ENCODE assay signal across 8 cellular contexts in genomic region chrX:48677456-48678030, GRCh38. TPM values are rescaled to one million over a fixed set of nuclear protein-coding genes. Genes with fewer than 3 reads are reported as not detected.
DNase-seq lines count a peak whose midpoint lies in the region; ATAC-seq and TF ChIP-seq lines count a peak whose summit lies in the region.

No MANE protein-coding gene starts in this region.

- H4K20me1 ChIP-seq in SK-N-SH (ENCODE audit: insufficient read depth): no peaks in the 10 kb centered on the region

- H3K4me2 ChIP-seq in SK-N-SH: peak overlapping the region; percentile 77

- ATAC-seq in SK-N-SH treated with all-trans-retinoic acid at 6 μM for 48 hours: no peak

- DNase-seq in SK-N-SH (no peak), spleen (peak; percentile 71), SW480 (ENCODE audit: low spot score) (no peak), GM19238 (ENCODE audit: insufficient read length, low spot score) (no peak), activated gamma-delta T cell (lab: John Stamatoyannopoulos, UW) (no peak)

- POLR2A ChIA-PET in SK-N-SH (lab: Yijun Ruan, JAX): no interaction called here

- H3K9me3 ChIP-seq in SK-N-SH: no peaks in the 10 kb centered on the region
- no peaks in the 10 kb centered on the region for H3K9me3 ChIP-seq in iPS-15b (ENCODE audit: control insufficient read depth, insufficient read depth, low read length)
- H3K9me3 ChIP-seq in spleen: no peaks in the 10 kb centered on the region

- no peak overlapping the region for H3K9ac ChIP-seq in SK-N-SH
- no peak overlapping the region for H3K9ac ChIP-seq in iPS-15b (ENCODE audit: low read depth, low read length)

- H3K4me3 ChIP-seq in SK-N-SH (ENCODE audit: low read depth in 2 of 2, low read length in 1 of 2): peak overlapping the region; percentile 60 to 73
- peak overlapping the region; percentile 72 for H3K4me3 ChIP-seq in WI38 (ENCODE audit: low read depth, low read length)
- peak overlapping the region; percentile 79 for H3K4me3 ChIP-seq in iPS-15b (ENCODE audit: low read depth, low read length)
- H3K4me3 ChIP-seq in spleen: peak overlapping the region in 6 of 8 donors; percentile 48 to 88 (median 62)

- TF ChIP-seq POLR2A in spleen (IDR thresholded peaks at IDR 0.05): no peak

- WGBS in SK-N-SH (ENCODE audit: low lambda C conversion rate): 35% methylated on average over 12 of the region's 12 CpGs
- WGBS in spleen, 5 donors: 59 to 69% (median 68%) methylated on average over 4 to 12 of the region's 12 CpGs

- H3K9me2 ChIP-seq in SK-N-SH: no peaks in the 10 kb centered on the region

- no peak overlapping the region for H2AFZ ChIP-seq in SK-N-SH (ENCODE audit: low read depth)

- CTCF ChIA-PET in SK-N-SH (lab: Yijun Ruan, JAX): interaction anchor here (0.7 kb wide), 1 partner anchor 220 kb away, joined by 5 read pairs; the partner anchor contains the start of genes PQBP1 and TIMM17B

- no peaks in the 10 kb centered on the region for H3K79me2 ChIP-seq in SK-N-SH (ENCODE audit: insufficient read depth)

- H3K27ac ChIP-seq in SK-N-SH (ENCODE audit: low read depth in 2 of 2, low read length in 1 of 2) (no peak overlapping the region), spleen (peak overlapping the region in 5 of 8 donors; percentile 84 to 96 (median 94))

- TF ChIP-seq EP300 in SK-N-SH (IDR thresholded peaks at IDR 0.05; ENCODE audit: borderline replicate concordance in 1 of 2, low read depth in 1 of 2, low read length in 1 of 2): no peak

- H3K4me1 ChIP-seq in SK-N-SH (ENCODE audit: control insufficient read depth in 1 of 2, insufficient read depth in 2 of 2, low read depth in 1 of 2, low read length in 1 of 2) (peaks cover 0 to 7% of the 10 kb centered on the region in 2 experiments; a peak in 1 of 4 replicates), iPS-15b (ENCODE audit: control insufficient read depth, insufficient read depth, low read length) (no peaks in the 10 kb centered on the region), spleen (peaks cover 0 to 55% (median 12%) of the 10 kb centered on the region in 6 donors)

- no peak for TF ChIP-seq RAD21 in SK-N-SH (IDR thresholded peaks at IDR 0.05; ENCODE audit: low read length)

- H3K27me3 ChIP-seq in SK-N-SH (ENCODE audit: insufficient read depth): peaks cover 11% of the 10 kb centered on the region; the same call in 1 of the 2 replicates
- no peaks in the 10 kb centered on the region for H3K27me3 ChIP-seq in iPS-15b (ENCODE audit: control insufficient read depth, insufficient read depth, low read length)
- H3K27me3 ChIP-seq in spleen (replicated peaks in 1 of 7): no peaks in the 10 kb centered on the region

- TF ChIP-seq CTCF in SK-N-SH (IDR thresholded peaks at IDR 0.05) (no peak), WI38 (IDR thresholded peaks at IDR 0.05; ENCODE audit: low read depth, low read length) (no peak), spleen (IDR thresholded peaks at IDR 0.05 in 8 of 11, conservative IDR thresholded peaks at IDR 0.05 in 3 of 11) (no peak)

- intact Hi-C loops in spleen (cut with DNase I; ENCODE audit: low total_unique reads): no loop called here

- H3F3A ChIP-seq in SK-N-SH (replicated peaks; ENCODE audit: insufficient read depth): no peaks in the 10 kb centered on the region

- H3K36me3 ChIP-seq in SK-N-SH (replicated peaks in 1 of 2; ENCODE audit: control insufficient read depth in 1 of 2, insufficient read depth in 2 of 2, low read length in 1 of 2) (no peaks in the 10 kb centered on the region), iPS-15b (ENCODE audit: control insufficient read depth, insufficient read depth, low read length) (no peaks in the 10 kb centered on the region), spleen (no peaks in the 10 kb centered on the region)

TF ChIP-seq in SK-N-SH, 30 proteins besides CTCF, POLR2A, EP300 and RAD21:
- TF ChIP-seq RFX5 (IDR thresholded peaks at IDR 0.05; ENCODE audit: low read length) (no peak), YY1 (IDR thresholded peaks at IDR 0.05; ENCODE audit: low read depth) (no peak), NRF1 (IDR thresholded peaks at IDR 0.05; ENCODE audit: low read depth, low read length) (no peak), RCOR1 (IDR thresholded peaks at IDR 0.05; ENCODE audit: low read length) (no peak)
- TF ChIP-seq, protein P1, sequence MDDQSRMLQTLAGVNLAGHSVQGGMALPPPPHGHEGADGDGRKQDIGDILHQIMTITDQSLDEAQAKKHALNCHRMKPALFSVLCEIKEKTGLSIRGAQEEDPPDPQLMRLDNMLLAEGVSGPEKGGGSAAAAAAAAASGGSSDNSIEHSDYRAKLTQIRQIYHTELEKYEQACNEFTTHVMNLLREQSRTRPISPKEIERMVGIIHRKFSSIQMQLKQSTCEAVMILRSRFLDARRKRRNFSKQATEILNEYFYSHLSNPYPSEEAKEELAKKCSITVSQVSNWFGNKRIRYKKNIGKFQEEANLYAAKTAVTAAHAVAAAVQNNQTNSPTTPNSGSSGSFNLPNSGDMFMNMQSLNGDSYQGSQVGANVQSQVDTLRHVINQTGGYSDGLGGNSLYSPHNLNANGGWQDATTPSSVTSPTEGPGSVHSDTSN (IDR thresholded peaks at IDR 0.05): no peak

TF ChIP-seq in SK-N-SH treated with all-trans-retinoic acid at 6 μM for 48 hours, 23 proteins besides CTCF, POLR2A, EP300 and RAD21 (continues in another document):
- no peak for TF ChIP-seq ESRRG (CRISPR knock-in tag; IDR thresholded peaks at IDR 0.05)
- TF ChIP-seq OSR1 (CRISPR knock-in tag; IDR thresholded peaks at IDR 0.05): no peak
- no peak for TF ChIP-seq TOX (CRISPR knock-in tag; IDR thresholded peaks at IDR 0.05; ENCODE audit: borderline replicate concordance)
- TF ChIP-seq ZFP30 (CRISPR knock-in tag; IDR thresholded peaks at IDR 0.05): no peak
- TF ChIP-seq TSHZ2 (CRISPR knock-in tag; IDR thresholded peaks at IDR 0.05): no peak
- TF ChIP-seq ISL1 (CRISPR knock-in tag; IDR thresholded peaks at IDR 0.05): no peak
- no peak for TF ChIP-seq GLIS3 (CRISPR knock-in tag; IDR thresholded peaks at IDR 0.05)
- TF ChIP-seq BACH2 (CRISPR knock-in tag; IDR thresholded peaks at IDR 0.05; ENCODE audit: borderline replicate concordance): no peak
- no peak for TF ChIP-seq TCF4 (CRISPR knock-in tag; IDR thresholded peaks at IDR 0.05; ENCODE audit: borderline replicate concordance)
- TF ChIP-seq, protein P2, sequence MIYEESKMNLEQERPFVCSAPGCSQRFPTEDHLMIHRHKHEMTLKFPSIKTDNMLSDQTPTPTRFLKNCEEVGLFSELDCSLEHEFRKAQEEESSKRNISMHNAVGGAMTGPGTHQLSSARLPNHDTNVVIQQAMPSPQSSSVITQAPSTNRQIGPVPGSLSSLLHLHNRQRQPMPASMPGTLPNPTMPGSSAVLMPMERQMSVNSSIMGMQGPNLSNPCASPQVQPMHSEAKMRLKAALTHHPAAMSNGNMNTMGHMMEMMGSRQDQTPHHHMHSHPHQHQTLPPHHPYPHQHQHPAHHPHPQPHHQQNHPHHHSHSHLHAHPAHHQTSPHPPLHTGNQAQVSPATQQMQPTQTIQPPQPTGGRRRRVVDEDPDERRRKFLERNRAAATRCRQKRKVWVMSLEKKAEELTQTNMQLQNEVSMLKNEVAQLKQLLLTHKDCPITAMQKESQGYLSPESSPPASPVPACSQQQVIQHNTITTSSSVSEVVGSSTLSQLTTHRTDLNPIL (CRISPR knock-in tag; IDR thresholded peaks at IDR 0.05; ENCODE audit: low read depth): no peak
- no peak for TF ChIP-seq ZC3H10 (CRISPR knock-in tag; IDR thresholded peaks at IDR 0.05)
- no peak for TF ChIP-seq SNAI2 (CRISPR knock-in tag; IDR thresholded peaks at IDR 0.05)
- TF ChIP-seq, protein P3, sequence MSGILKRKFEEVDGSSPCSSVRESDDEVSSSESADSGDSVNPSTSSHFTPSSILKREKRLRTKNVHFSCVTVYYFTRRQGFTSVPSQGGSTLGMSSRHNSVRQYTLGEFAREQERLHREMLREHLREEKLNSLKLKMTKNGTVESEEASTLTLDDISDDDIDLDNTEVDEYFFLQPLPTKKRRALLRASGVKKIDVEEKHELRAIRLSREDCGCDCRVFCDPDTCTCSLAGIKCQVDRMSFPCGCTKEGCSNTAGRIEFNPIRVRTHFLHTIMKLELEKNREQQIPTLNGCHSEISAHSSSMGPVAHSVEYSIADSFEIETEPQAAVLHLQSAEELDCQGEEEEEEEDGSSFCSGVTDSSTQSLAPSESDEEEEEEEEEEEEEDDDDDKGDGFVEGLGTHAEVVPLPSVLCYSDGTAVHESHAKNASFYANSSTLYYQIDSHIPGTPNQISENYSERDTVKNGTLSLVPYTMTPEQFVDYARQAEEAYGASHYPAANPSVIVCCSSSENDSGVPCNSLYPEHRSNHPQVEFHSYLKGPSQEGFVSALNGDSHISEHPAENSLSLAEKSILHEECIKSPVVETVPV (CRISPR knock-in tag; IDR thresholded peaks at IDR 0.05): no peak

RNA-seq across cellular contexts. Expression of gene WAS, which starts 6.1 kb away (rescaled TPM):
- polyA plus RNA-seq in SK-N-SH (2012; rRNA removed) (0.24 and 0.30 TPM in 2 replicates), spleen (10 to 100 TPM; 53.5 to 64.8 (median 56.2) TPM)
- polyA plus RNA-seq in SK-N-SH (2012; cell fraction: cytosol; rRNA removed): 0.06 and 0.14 TPM in 2 replicates
- 0.81 and 1.1 TPM in 2 replicates for polyA plus RNA-seq in SK-N-SH (2012; cell fraction: nucleus; rRNA removed)
- total RNA-seq in spleen: 100 to 1,000 TPM in 5 of 7 donors, 10 to 100 TPM in 2; 99.3 to 169 (median 107) TPM

RNA-seq across cellular contexts. Expression of gene SUV39H1, which starts 19.0 kb away (rescaled TPM):
- polyA plus RNA-seq in SK-N-SH (2012; rRNA removed) (6.3 and 8.5 TPM in 2 replicates), spleen (1 to 10 TPM; 4.0 to 6.7 (median 4.9) TPM)
- 3.4 and 5.4 TPM in 2 replicates for polyA plus RNA-seq in SK-N-SH (2012; cell fraction: cytosol; rRNA removed)
- 17.2 and 21.9 TPM in 2 replicates for polyA plus RNA-seq in SK-N-SH (2012; cell fraction: nucleus; rRNA removed)
- 1 to 10 TPM; 6.2 to 9.2 (median 7.4) TPM for total RNA-seq in spleen

Comparison
In these comparisons a context has a peak if more than half of its experiments do, and no peak if none do; other contexts are left out.
1. H3K27ac ChIP-seq: peak in spleen (5 of 8); none in SK-N-SH (0 of 2).
2. RNA of gene WAS, which starts 6.1 kb away (polyA plus RNA-seq): 53.5 to 64.8 TPM in spleen; 0.06 to 1.1 TPM in SK-N-SH; every median in the first group is over 10 times any median in the second.
3. Peak in every context shown above with its lines, with median percentiles within 50 percentile points of each other: H3K4me3 ChIP-seq.